ENCODE assay signal across 1 cellular context in genomic region chr10:97318772-97319651, GRCh38.
A peak's percentile ranks its signal among the peaks of the same experiment; 100 is the strongest.
TF ChIP-seq lines count a peak whose summit lies in the region.

FRAT1 (plus strand) TSS chr10:97319271; CDS start chr10:97319454, 183 bp downstream.

TF ChIP-seq in HepG2, 621 proteins besides CTCF, POLR2A, EP300 and RAD21 (continued from another document and continues in another):
- peak; percentile 51; the same call in 1 of the 2 replicates for TF ChIP-seq ARID4A (CRISPR knock-in tag; IDR thresholded peaks at IDR 0.05; ENCODE audit: borderline replicate concordance)
- TF ChIP-seq CSRNP2 (CRISPR knock-in tag; conservative IDR thresholded peaks at IDR 0.05; ENCODE audit: low read depth), result no peak
- TF ChIP-seq GLI4 (CRISPR knock-in tag; IDR thresholded peaks at IDR 0.05; ENCODE audit: borderline replicate concordance), result peak; percentile 40; the same call in 1 of the 2 replicates
- no peak for TF ChIP-seq SNAPC5 (CRISPR knock-in tag; IDR thresholded peaks at IDR 0.05; ENCODE audit: borderline replicate concordance)
- TF ChIP-seq CREB1 (IDR thresholded peaks at IDR 0.05), result peak; percentile 99
- peak; percentile 92 for TF ChIP-seq CREB1 (CRISPR knock-in tag; IDR thresholded peaks at IDR 0.05)
- TF ChIP-seq ZBTB40 (IDR thresholded peaks at IDR 0.05), result no peak
- TF ChIP-seq ZBTB40 (CRISPR knock-in tag; IDR thresholded peaks at IDR 0.05), result no peak
- TF ChIP-seq ZNF224 (CRISPR knock-in tag; IDR thresholded peaks at IDR 0.05), result 0 out of 2 replicates have a peak, but pooled peaks have one; percentile 32
- TF ChIP-seq ZFP91 (CRISPR knock-in tag; IDR thresholded peaks at IDR 0.05; ENCODE audit: borderline replicate concordance), result no peak
- no peak for TF ChIP-seq ZNF10 (CRISPR knock-in tag; IDR thresholded peaks at IDR 0.05; ENCODE audit: borderline replicate concordance, low read depth)
- 0 out of 2 replicates have a peak, but pooled peaks have one; percentile 26 for TF ChIP-seq KLF6 (CRISPR knock-in tag; IDR thresholded peaks at IDR 0.05)
- TF ChIP-seq, protein P1, sequence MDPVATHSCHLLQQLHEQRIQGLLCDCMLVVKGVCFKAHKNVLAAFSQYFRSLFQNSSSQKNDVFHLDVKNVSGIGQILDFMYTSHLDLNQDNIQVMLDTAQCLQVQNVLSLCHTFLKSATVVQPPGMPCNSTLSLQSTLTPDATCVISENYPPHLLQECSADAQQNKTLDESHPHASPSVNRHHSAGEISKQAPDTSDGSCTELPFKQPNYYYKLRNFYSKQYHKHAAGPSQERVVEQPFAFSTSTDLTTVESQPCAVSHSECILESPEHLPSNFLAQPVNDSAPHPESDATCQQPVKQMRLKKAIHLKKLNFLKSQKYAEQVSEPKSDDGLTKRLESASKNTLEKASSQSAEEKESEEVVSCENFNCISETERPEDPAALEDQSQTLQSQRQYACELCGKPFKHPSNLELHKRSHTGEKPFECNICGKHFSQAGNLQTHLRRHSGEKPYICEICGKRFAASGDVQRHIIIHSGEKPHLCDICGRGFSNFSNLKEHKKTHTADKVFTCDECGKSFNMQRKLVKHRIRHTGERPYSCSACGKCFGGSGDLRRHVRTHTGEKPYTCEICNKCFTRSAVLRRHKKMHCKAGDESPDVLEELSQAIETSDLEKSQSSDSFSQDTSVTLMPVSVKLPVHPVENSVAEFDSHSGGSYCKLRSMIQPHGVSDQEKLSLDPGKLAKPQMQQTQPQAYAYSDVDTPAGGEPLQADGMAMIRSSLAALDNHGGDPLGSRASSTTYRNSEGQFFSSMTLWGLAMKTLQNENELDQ (CRISPR knock-in tag; IDR thresholded peaks at IDR 0.05; ENCODE audit: borderline replicate concordance), result no peak
- TF ChIP-seq ZBTB46 (CRISPR knock-in tag; IDR thresholded peaks at IDR 0.05; ENCODE audit: borderline replicate concordance), result no peak
- no peak for TF ChIP-seq RELA (CRISPR knock-in tag; IDR thresholded peaks at IDR 0.05)
- TF ChIP-seq ZNF614 (CRISPR knock-in tag; IDR thresholded peaks at IDR 0.05; ENCODE audit: borderline replicate concordance), result no peak
- no peak for TF ChIP-seq ZNF720 (CRISPR knock-in tag; IDR thresholded peaks at IDR 0.05)
- 0 out of 2 replicates have a peak, but pooled peaks have one; percentile 40 for TF ChIP-seq IRX3 (CRISPR knock-in tag; IDR thresholded peaks at IDR 0.05; ENCODE audit: borderline replicate concordance, low read depth)
- TF ChIP-seq FOXK2 (IDR thresholded peaks at IDR 0.05), result peak; percentile 100
- TF ChIP-seq, protein P2, sequence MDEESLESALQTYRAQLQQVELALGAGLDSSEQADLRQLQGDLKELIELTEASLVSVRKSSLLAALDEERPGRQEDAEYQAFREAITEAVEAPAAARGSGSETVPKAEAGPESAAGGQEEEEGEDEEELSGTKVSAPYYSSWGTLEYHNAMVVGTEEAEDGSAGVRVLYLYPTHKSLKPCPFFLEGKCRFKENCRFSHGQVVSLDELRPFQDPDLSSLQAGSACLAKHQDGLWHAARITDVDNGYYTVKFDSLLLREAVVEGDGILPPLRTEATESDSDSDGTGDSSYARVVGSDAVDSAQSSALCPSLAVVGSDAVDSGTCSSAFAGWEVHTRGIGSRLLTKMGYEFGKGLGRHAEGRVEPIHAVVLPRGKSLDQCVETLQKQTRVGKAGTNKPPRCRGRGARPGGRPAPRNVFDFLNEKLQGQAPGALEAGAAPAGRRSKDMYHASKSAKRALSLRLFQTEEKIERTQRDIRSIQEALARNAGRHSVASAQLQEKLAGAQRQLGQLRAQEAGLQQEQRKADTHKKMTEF (CRISPR knock-in tag; IDR thresholded peaks at IDR 0.05), result no peak
- no peak for TF ChIP-seq SCMH1 (CRISPR knock-in tag; IDR thresholded peaks at IDR 0.05; ENCODE audit: borderline replicate concordance)
- peak; percentile 15; the same call in 1 of the 2 replicates for TF ChIP-seq ZNF331 (CRISPR knock-in tag; IDR thresholded peaks at IDR 0.05)
- TF ChIP-seq STAT6 (CRISPR knock-in tag; IDR thresholded peaks at IDR 0.05; ENCODE audit: borderline replicate concordance), result peak; percentile 62; the same call in 1 of the 2 replicates
- no peak for TF ChIP-seq SIN3B (IDR thresholded peaks at IDR 0.05; ENCODE audit: low read length)
- no peak; the same call in 1 of the 2 replicates for TF ChIP-seq DMAP1 (CRISPR knock-in tag; IDR thresholded peaks at IDR 0.05)
- no peak for TF ChIP-seq PLRG1 (conservative IDR thresholded peaks at IDR 0.05)
- TF ChIP-seq DNMT3B (CRISPR knock-in tag; conservative IDR thresholded peaks at IDR 0.05), result 0 out of 2 replicates have a peak, but pooled peaks have one; percentile 13
- no peak for TF ChIP-seq NCOA1 (CRISPR knock-in tag; IDR thresholded peaks at IDR 0.05)
